ENCODE assay signal across 21 cellular contexts in genomic region chr9:33914887-33915286, GRCh38.
DNase-seq lines count a peak whose midpoint lies in the region; ATAC-seq and TF ChIP-seq lines count a peak whose summit lies in the region.
"Had no signal": no experiment of that assay in that cellular context is flagged by ENCODE, and none has a peak within 500 bp of the region (broad histone marks: within the 10 kb centered on the region; RNA-seq: fewer than 3 reads in every experiment).

No MANE protein-coding gene starts in this region.

- TF ChIP-seq CTCF in glutamatergic neuron (IDR thresholded peaks at IDR 0.05; ENCODE audit: partially characterized antibody, unreplicated experiment) (no peak), tibial nerve (IDR thresholded peaks at IDR 0.05) (no peak)

- H3K9ac ChIP-seq in SK-N-MC (ENCODE audit: insufficient read length), result no peak overlapping the region

- H3K36me3 ChIP-seq in SK-N-MC (ENCODE audit: insufficient read depth, low read length) (peaks cover 74% of the 10 kb centered on the region), tibial nerve (peaks cover 0 to 49% (median 4%) of the 10 kb centered on the region in 3 donors)
- H3K36me3 ChIP-seq: breast epithelium had no signal

- peaks cover 0 to 10% (median 0%) of the 10 kb centered on the region in 4 donors for H3K4me1 ChIP-seq in tibial nerve
- H3K4me1 ChIP-seq: breast epithelium, SJSA1, testis had no signal

- no peaks in the 10 kb centered on the region for H3K4me1 Mint-ChIP-seq in activated naive CD8-positive, alpha-beta T cell treated with anti-CD3 and anti-CD28 coated beads, Interleukin-2, amount 10 ng/mL, durations not matched to agents 7 days and 5 days
- H3K4me1 Mint-ChIP-seq in activated naive CD8-positive, alpha-beta T cell treated with anti-CD3 and anti-CD28 coated beads for 36 hours, result no peaks in the 10 kb centered on the region
- H3K4me1 Mint-ChIP-seq in memory B cell, result no peaks in the 10 kb centered on the region
- H3K4me1 Mint-ChIP-seq in stimulated activated naive CD8-positive, alpha-beta T cell treated with anti-CD3 and anti-CD28 coated beads, Interleukin-15, amount 100 ng/mL, for 72 hours, result no peaks in the 10 kb centered on the region
- peaks cover 3% of the 10 kb centered on the region for H3K4me1 Mint-ChIP-seq in glutamatergic neuron (ENCODE audit: low read depth, unreplicated experiment)

- peak overlapping the region; percentile 22; the same call in 1 of the 2 replicates for H3K27ac ChIP-seq in SK-N-MC
- no peak overlapping the region for H3K27ac ChIP-seq in tibial nerve
- H3K27ac ChIP-seq: breast epithelium, coronary artery, SJSA1, testis, WERI-Rb-1 had no signal

- H3K4me3 Mint-ChIP-seq in activated naive CD8-positive, alpha-beta T cell treated with anti-CD3 and anti-CD28 coated beads, Interleukin-2, amount 10 ng/mL, durations not matched to agents 7 days and 5 days, result no peak overlapping the region
- no peak overlapping the region for H3K4me3 Mint-ChIP-seq in activated naive CD8-positive, alpha-beta T cell treated with anti-CD3 and anti-CD28 coated beads for 36 hours
- no peak overlapping the region for H3K4me3 Mint-ChIP-seq in memory B cell
- no peak overlapping the region for H3K4me3 Mint-ChIP-seq in stimulated activated naive CD8-positive, alpha-beta T cell treated with anti-CD3 and anti-CD28 coated beads, Interleukin-15, amount 100 ng/mL, for 72 hours
- H3K4me3 Mint-ChIP-seq in glutamatergic neuron (ENCODE audit: unreplicated experiment), result no peak overlapping the region

- POLR2A ChIA-PET in activated naive CD8-positive, alpha-beta T cell treated with anti-CD3 and anti-CD28 coated beads, Interleukin-2, amount 10 ng/mL, durations not matched to agents 7 days and 5 days (lab: Charles Lee), result interaction anchor here (0.6 kb wide), 1 partner anchor 90 kb away, joined by 3 read pairs; no protein-coding TSS in a partner anchor

- H3K9me3 ChIP-seq in SK-N-MC (ENCODE audit: low read depth, low read length), result no peaks in the 10 kb centered on the region
- H3K9me3 ChIP-seq in tibial nerve, result no peaks in the 10 kb centered on the region
- H3K9me3 ChIP-seq: breast epithelium, SJSA1, testis had no signal

- H3K4me3 ChIP-seq in SK-N-MC (no peak overlapping the region), tibial nerve (no peak overlapping the region)
- H3K4me3 ChIP-seq: breast epithelium, coronary artery, SJSA1, testis had no signal

- peaks cover 18% of the 10 kb centered on the region for H3K36me3 Mint-ChIP-seq in activated naive CD8-positive, alpha-beta T cell treated with anti-CD3 and anti-CD28 coated beads, Interleukin-2, amount 10 ng/mL, durations not matched to agents 7 days and 5 days
- H3K36me3 Mint-ChIP-seq in activated naive CD8-positive, alpha-beta T cell treated with anti-CD3 and anti-CD28 coated beads for 36 hours, result peaks cover 15% of the 10 kb centered on the region
- H3K36me3 Mint-ChIP-seq in memory B cell, result peaks cover 18% of the 10 kb centered on the region
- H3K36me3 Mint-ChIP-seq in glutamatergic neuron (ENCODE audit: unreplicated experiment), result peaks cover 14% of the 10 kb centered on the region

- 96 to 97% methylated on average over 3 of the region's 3 CpGs for WGBS in tibial nerve, 2 donors

- TF ChIP-seq POLR2A in tibial nerve (IDR thresholded peaks at IDR 0.05), result no peak

- no peak for TF ChIP-seq EP300 in tibial nerve (IDR thresholded peaks at IDR 0.05)

- no peaks in the 10 kb centered on the region for H3K9me3 Mint-ChIP-seq in activated naive CD8-positive, alpha-beta T cell treated with anti-CD3 and anti-CD28 coated beads, Interleukin-2, amount 10 ng/mL, durations not matched to agents 7 days and 5 days
- H3K9me3 Mint-ChIP-seq in activated naive CD8-positive, alpha-beta T cell treated with anti-CD3 and anti-CD28 coated beads for 36 hours, result no peaks in the 10 kb centered on the region
- H3K9me3 Mint-ChIP-seq in memory B cell (no peaks in the 10 kb centered on the region), glutamatergic neuron (ENCODE audit: unreplicated experiment) (peaks cover 13% of the 10 kb centered on the region)
- H3K9me3 Mint-ChIP-seq in stimulated activated naive CD8-positive, alpha-beta T cell treated with anti-CD3 and anti-CD28 coated beads, Interleukin-15, amount 100 ng/mL, for 72 hours, result no peaks in the 10 kb centered on the region

- DNase-seq in activated naive CD8-positive, alpha-beta T cell treated with anti-CD3 and anti-CD28 coated beads, Interleukin-2, amount 10 ng/mL, durations not matched to agents 7 days and 5 days, result no peak
- DNase-seq in activated naive CD8-positive, alpha-beta T cell treated with anti-CD3 and anti-CD28 coated beads for 36 hours, result no peak
- DNase-seq in SK-N-MC (ENCODE audit: low read depth, low spot score) (no peak), memory B cell (ENCODE audit: low spot score in 2 of 2) (no peak), glutamatergic neuron (no peak), OCI-M1 (lab: John Stamatoyannopoulos, UW) (no peak), tibial nerve (ENCODE audit: low spot score in 2 of 2) (no peak)
- DNase-seq in stimulated activated naive CD8-positive, alpha-beta T cell treated with anti-CD3 and anti-CD28 coated beads, Interleukin-15, amount 100 ng/mL, for 72 hours, result no peak
- DNase-seq: activated T-cell treated with anti-CD3 and anti-CD28 coated beads, Interleukin-2, amount 50 U/mL, for 48 hours; amniotic stem cell; NCI-H1417 treated with DMSO at 0.1 percent for 48 hours; NCI-H510A treated with DMSO at 0.1 percent for 48 hours; NK-92 treated with Interleukin-12 subunit alpha and Interleukin-12 subunit beta, amount 100 ng/mL, for 24 hours; posterior cingulate gyrus; T-helper 2 cell; testis; WERI-Rb-1 had no signal

- no peak for ATAC-seq in activated naive CD8-positive, alpha-beta T cell treated with anti-CD3 and anti-CD28 coated beads, Interleukin-2, amount 10 ng/mL, durations not matched to agents 7 days and 5 days (ENCODE audit: low read depth)
- no peak for ATAC-seq in memory B cell (ENCODE audit: low read depth)
- ATAC-seq in stimulated activated naive CD8-positive, alpha-beta T cell treated with anti-CD3 and anti-CD28 coated beads, Interleukin-15, amount 100 ng/mL, for 72 hours, result no peak
- ATAC-seq: HCT116 had no signal

- H3K27ac Mint-ChIP-seq in activated naive CD8-positive, alpha-beta T cell treated with anti-CD3 and anti-CD28 coated beads, Interleukin-2, amount 10 ng/mL, durations not matched to agents 7 days and 5 days, result peak overlapping the region; percentile 51
- H3K27ac Mint-ChIP-seq in activated naive CD8-positive, alpha-beta T cell treated with anti-CD3 and anti-CD28 coated beads for 36 hours, result no peak overlapping the region
- peak overlapping the region; percentile 68 for H3K27ac Mint-ChIP-seq in memory B cell
- peak overlapping the region; percentile 4 to 10 for H3K27ac Mint-ChIP-seq in stimulated activated naive CD8-positive, alpha-beta T cell treated with anti-CD3 and anti-CD28 coated beads, Interleukin-15, amount 100 ng/mL, for 72 hours
- no peak overlapping the region for H3K27ac Mint-ChIP-seq in glutamatergic neuron (ENCODE audit: unreplicated experiment)

- no peaks in the 10 kb centered on the region for H3K27me3 Mint-ChIP-seq in activated naive CD8-positive, alpha-beta T cell treated with anti-CD3 and anti-CD28 coated beads, Interleukin-2, amount 10 ng/mL, durations not matched to agents 7 days and 5 days
- H3K27me3 Mint-ChIP-seq in activated naive CD8-positive, alpha-beta T cell treated with anti-CD3 and anti-CD28 coated beads for 36 hours, result no peaks in the 10 kb centered on the region
- H3K27me3 Mint-ChIP-seq in memory B cell, result no peaks in the 10 kb centered on the region
- no peaks in the 10 kb centered on the region for H3K27me3 Mint-ChIP-seq in stimulated activated naive CD8-positive, alpha-beta T cell treated with anti-CD3 and anti-CD28 coated beads, Interleukin-15, amount 100 ng/mL, for 72 hours
- H3K27me3 Mint-ChIP-seq in glutamatergic neuron (ENCODE audit: unreplicated experiment), result peaks cover 4% of the 10 kb centered on the region

- no peaks in the 10 kb centered on the region for H3K27me3 ChIP-seq in tibial nerve
- H3K27me3 ChIP-seq: breast epithelium, SJSA1, testis had no signal

Comparison
In these comparisons a context has a peak if more than half of its experiments do, and no peak if none do; other contexts are left out.
1. H3K27ac Mint-ChIP-seq: peak in activated naive CD8-positive, alpha-beta T cell treated with anti-CD3 and anti-CD28 coated beads, Interleukin-2, amount 10 ng/mL, durations not matched to agents 7 days and 5 days (single experiment), memory B cell (single experiment) and stimulated activated naive CD8-positive, alpha-beta T cell treated with anti-CD3 and anti-CD28 coated beads, Interleukin-15, amount 100 ng/mL, for 72 hours (2 of 2); none in activated naive CD8-positive, alpha-beta T cell treated with anti-CD3 and anti-CD28 coated beads for 36 hours (single experiment) and glutamatergic neuron (single experiment).